8 cellular contexts compared by ENCODE assay signal in the genomic region with DNA sequence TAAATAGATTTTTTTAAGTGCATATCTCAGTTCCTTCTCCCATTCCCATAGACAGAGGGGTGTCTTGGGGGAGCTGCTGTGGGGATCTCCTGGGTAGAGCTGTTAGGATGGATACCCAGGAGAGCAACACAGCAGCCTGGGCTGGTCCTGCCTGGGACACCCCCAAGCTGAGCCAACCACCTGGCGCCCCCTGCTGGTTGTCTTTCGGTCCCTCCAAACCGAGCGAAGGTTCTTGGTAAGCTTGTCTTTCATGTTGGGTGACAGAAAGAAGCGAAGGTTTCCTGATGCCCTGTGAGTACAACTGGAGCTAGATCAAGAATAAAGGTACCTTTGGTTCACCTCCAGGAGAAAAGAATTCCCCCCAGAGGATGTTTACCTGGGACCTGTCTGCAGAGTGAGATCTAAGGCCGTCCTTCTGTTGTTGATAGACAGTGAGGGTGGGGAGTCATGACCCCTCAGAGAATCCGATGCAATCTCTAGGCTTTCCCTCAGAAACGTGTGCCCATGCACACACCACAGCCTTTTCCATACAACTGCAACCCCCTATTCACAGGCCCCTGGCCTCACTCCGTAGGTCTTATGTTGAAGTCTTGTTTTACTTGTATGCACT. TPM values are rescaled to one million over a fixed set of nuclear protein-coding genes. Genes with fewer than 3 reads are reported as not detected.
DNase-seq lines count a peak whose midpoint lies in the region; ATAC-seq and TF ChIP-seq lines count a peak whose summit lies in the region.

No MANE protein-coding gene starts in this region.

- peak; percentile 88 for TF ChIP-seq CTCF in cardiac fibroblast (IDR thresholded peaks at IDR 0.05; ENCODE audit: low read depth, low read length)

- ATAC-seq in HG03469 (IDR thresholded peaks at IDR 0.05; ENCODE audit: unreplicated experiment): no peak

- no peak overlapping the region for H3K4me3 ChIP-seq in cardiac fibroblast (replicated peaks in 1 of 2; ENCODE audit: low read depth in 2 of 2, low read length in 2 of 2)

- DNase-seq in DMS53 treated with DMSO at 0.1 percent for 48 hours (lab: John Stamatoyannopoulos, UW; ENCODE audit: unreplicated experiment): peak; percentile 14
- peak; percentile 24 for DNase-seq in H4 (ENCODE audit: low spot score)
- DNase-seq in NCI-H146 (lab: John Stamatoyannopoulos, UW): peak; percentile 78
- peak; percentile 70 for DNase-seq in activated CD4-positive, CD25-positive, alpha-beta regulatory T cell treated with anti-CD3 and anti-CD28 coated beads, Interleukin-2, amount 50 U/mL, for 16 hours (ENCODE audit: low read depth, low spot score)
- DNase-seq in cardiac fibroblast (ENCODE audit: low read depth in 2 of 2): peak; percentile 79
- peak; percentile 78 for DNase-seq in left kidney (ENCODE audit: low read depth, low spot score)
- DNase-seq in stimulated activated CD4-positive, alpha-beta T cell treated with anti-CD3 and anti-CD28 coated beads, TNF-alpha, amount 100 ng/mL, for 24 hours (ENCODE audit: low read depth in 3 of 3): peak; percentile 76 to 86 (median 77)

RNA-seq across cellular contexts. Expression of a gene that starts 50.8 kb away (rescaled TPM):
- 15.6 and 18.2 TPM in 2 replicates for total RNA-seq in H4 (2014; rRNA removed; shearing (Covaris generic))

Comparison
In these comparisons a context has a peak if more than half of its experiments do, and no peak if none do; other contexts are left out.
1. DNase-seq: peak in every context shown above with its lines; median percentile 79 in cardiac fibroblast; 78 in NCI-H146; 78 in left kidney; 77 in stimulated activated CD4-positive, alpha-beta T cell treated with anti-CD3 and anti-CD28 coated beads, TNF-alpha, amount 100 ng/mL, for 24 hours; 70 in activated CD4-positive, CD25-positive, alpha-beta regulatory T cell treated with anti-CD3 and anti-CD28 coated beads, Interleukin-2, amount 50 U/mL, for 16 hours; 24 in H4; 14 in DMS53 treated with DMSO at 0.1 percent for 48 hours.